ENCODE assay signal across 2 cellular contexts in the genomic region with DNA sequence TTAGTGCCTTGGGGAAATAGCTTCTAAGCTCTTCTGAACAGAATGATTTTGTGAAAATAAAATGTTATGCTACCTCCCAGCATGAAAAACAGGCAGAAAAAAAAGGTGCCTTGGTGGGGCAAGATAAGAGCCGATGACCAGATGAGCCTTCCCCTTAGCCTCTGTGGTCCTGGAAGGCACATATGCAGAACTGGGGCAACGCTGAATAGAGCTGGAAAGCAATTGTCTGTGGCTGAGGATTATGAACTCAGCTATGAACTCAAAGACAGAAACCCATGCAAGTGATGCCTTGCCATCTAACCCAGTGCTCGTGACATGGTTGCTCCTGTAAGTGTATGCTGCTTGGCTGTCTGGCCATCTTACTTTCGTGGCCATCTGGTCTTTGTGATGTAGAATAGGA.
TF ChIP-seq lines count a peak whose summit lies in the region.

No MANE protein-coding gene starts in this region.

TF ChIP-seq in SK-N-SH, 30 proteins besides CTCF, POLR2A, EP300 and RAD21 (continued from another document):
- TF ChIP-seq RXRA (IDR thresholded peaks at IDR 0.05; ENCODE audit: borderline replicate concordance, low read depth) (no peak), CHD2 (IDR thresholded peaks at IDR 0.05; ENCODE audit: low read length, partially characterized antibody) (no peak), MXI1 (IDR thresholded peaks at IDR 0.05; ENCODE audit: low read depth, low read length) (no peak), EZH2phosphoT487 (IDR thresholded peaks at IDR 0.05; ENCODE audit: borderline replicate concordance, low read depth) (no peak)
- TF ChIP-seq, protein P1, sequence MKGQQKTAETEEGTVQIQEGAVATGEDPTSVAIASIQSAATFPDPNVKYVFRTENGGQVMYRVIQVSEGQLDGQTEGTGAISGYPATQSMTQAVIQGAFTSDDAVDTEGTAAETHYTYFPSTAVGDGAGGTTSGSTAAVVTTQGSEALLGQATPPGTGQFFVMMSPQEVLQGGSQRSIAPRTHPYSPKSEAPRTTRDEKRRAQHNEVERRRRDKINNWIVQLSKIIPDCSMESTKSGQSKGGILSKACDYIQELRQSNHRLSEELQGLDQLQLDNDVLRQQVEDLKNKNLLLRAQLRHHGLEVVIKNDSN (IDR thresholded peaks at IDR 0.05; ENCODE audit: borderline replicate concordance, low read depth): no peak
- TF ChIP-seq, protein P2, sequence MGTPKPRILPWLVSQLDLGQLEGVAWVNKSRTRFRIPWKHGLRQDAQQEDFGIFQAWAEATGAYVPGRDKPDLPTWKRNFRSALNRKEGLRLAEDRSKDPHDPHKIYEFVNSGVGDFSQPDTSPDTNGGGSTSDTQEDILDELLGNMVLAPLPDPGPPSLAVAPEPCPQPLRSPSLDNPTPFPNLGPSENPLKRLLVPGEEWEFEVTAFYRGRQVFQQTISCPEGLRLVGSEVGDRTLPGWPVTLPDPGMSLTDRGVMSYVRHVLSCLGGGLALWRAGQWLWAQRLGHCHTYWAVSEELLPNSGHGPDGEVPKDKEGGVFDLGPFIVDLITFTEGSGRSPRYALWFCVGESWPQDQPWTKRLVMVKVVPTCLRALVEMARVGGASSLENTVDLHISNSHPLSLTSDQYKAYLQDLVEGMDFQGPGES (IDR thresholded peaks at IDR 0.05; ENCODE audit: low read depth, low read length): no peak
- TF ChIP-seq, protein P3, sequence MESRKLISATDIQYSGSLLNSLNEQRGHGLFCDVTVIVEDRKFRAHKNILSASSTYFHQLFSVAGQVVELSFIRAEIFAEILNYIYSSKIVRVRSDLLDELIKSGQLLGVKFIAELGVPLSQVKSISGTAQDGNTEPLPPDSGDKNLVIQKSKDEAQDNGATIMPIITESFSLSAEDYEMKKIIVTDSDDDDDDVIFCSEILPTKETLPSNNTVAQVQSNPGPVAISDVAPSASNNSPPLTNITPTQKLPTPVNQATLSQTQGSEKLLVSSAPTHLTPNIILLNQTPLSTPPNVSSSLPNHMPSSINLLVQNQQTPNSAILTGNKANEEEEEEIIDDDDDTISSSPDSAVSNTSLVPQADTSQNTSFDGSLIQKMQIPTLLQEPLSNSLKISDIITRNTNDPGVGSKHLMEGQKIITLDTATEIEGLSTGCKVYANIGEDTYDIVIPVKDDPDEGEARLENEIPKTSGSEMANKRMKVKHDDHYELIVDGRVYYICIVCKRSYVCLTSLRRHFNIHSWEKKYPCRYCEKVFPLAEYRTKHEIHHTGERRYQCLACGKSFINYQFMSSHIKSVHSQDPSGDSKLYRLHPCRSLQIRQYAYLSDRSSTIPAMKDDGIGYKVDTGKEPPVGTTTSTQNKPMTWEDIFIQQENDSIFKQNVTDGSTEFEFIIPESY (IDR thresholded peaks at IDR 0.05; ENCODE audit: borderline replicate concordance, low read depth): no peak
TF ChIP-seq in SK-N-SH: peak in this region for 0.

TF ChIP-seq in SK-N-SH treated with all-trans-retinoic acid at 6 μM for 48 hours, 23 proteins besides CTCF, POLR2A, EP300 and RAD21 (continued from another document):
- TF ChIP-seq, protein P4, sequence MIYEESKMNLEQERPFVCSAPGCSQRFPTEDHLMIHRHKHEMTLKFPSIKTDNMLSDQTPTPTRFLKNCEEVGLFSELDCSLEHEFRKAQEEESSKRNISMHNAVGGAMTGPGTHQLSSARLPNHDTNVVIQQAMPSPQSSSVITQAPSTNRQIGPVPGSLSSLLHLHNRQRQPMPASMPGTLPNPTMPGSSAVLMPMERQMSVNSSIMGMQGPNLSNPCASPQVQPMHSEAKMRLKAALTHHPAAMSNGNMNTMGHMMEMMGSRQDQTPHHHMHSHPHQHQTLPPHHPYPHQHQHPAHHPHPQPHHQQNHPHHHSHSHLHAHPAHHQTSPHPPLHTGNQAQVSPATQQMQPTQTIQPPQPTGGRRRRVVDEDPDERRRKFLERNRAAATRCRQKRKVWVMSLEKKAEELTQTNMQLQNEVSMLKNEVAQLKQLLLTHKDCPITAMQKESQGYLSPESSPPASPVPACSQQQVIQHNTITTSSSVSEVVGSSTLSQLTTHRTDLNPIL (CRISPR knock-in tag; IDR thresholded peaks at IDR 0.05; ENCODE audit: low read depth): no peak
- TF ChIP-seq, protein P5, sequence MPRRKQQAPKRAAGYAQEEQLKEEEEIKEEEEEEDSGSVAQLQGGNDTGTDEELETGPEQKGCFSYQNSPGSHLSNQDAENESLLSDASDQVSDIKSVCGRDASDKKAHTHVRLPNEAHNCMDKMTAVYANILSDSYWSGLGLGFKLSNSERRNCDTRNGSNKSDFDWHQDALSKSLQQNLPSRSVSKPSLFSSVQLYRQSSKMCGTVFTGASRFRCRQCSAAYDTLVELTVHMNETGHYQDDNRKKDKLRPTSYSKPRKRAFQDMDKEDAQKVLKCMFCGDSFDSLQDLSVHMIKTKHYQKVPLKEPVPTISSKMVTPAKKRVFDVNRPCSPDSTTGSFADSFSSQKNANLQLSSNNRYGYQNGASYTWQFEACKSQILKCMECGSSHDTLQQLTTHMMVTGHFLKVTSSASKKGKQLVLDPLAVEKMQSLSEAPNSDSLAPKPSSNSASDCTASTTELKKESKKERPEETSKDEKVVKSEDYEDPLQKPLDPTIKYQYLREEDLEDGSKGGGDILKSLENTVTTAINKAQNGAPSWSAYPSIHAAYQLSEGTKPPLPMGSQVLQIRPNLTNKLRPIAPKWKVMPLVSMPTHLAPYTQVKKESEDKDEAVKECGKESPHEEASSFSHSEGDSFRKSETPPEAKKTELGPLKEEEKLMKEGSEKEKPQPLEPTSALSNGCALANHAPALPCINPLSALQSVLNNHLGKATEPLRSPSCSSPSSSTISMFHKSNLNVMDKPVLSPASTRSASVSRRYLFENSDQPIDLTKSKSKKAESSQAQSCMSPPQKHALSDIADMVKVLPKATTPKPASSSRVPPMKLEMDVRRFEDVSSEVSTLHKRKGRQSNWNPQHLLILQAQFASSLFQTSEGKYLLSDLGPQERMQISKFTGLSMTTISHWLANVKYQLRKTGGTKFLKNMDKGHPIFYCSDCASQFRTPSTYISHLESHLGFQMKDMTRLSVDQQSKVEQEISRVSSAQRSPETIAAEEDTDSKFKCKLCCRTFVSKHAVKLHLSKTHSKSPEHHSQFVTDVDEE (CRISPR knock-in tag; IDR thresholded peaks at IDR 0.05): no peak
- TF ChIP-seq RARB (CRISPR knock-in tag; IDR thresholded peaks at IDR 0.05) (no peak), ARNTL (CRISPR knock-in tag; IDR thresholded peaks at IDR 0.05; ENCODE audit: borderline replicate concordance, low read depth) (no peak), PPARA (CRISPR knock-in tag; IDR thresholded peaks at IDR 0.05; ENCODE audit: borderline replicate concordance) (no peak), CSDC2 (CRISPR knock-in tag; IDR thresholded peaks at IDR 0.05) (no peak), BACH2 (CRISPR knock-in tag; IDR thresholded peaks at IDR 0.05; ENCODE audit: borderline replicate concordance) (no peak)
TF ChIP-seq in SK-N-SH treated with all-trans-retinoic acid at 6 μM for 48 hours: peak in this region for 0.
